In genomic region chr3:196645917-196646735, GRCh38 we compare ENCODE assay signal across 1 cellular context.
TF ChIP-seq lines count a peak whose summit lies in the region.

No MANE protein-coding gene starts in this region.

TF ChIP-seq in GM23338, 12 proteins besides CTCF, POLR2A, EP300 and RAD21:
- TF ChIP-seq EZH2 (IDR thresholded peaks at IDR 0.05; ENCODE audit: low read depth, unreplicated experiment) = no peak
- no peak for TF ChIP-seq ETS1 (IDR thresholded peaks at IDR 0.05)
- TF ChIP-seq NANOG (IDR thresholded peaks at IDR 0.05; ENCODE audit: borderline replicate concordance) = no peak
- no peak for TF ChIP-seq REST (IDR thresholded peaks at IDR 0.05; ENCODE audit: unreplicated experiment)
- no peak for TF ChIP-seq EZH2phosphoT487 (IDR thresholded peaks at IDR 0.05; ENCODE audit: unreplicated experiment)
- TF ChIP-seq POLR2AphosphoS5 (IDR thresholded peaks at IDR 0.05; ENCODE audit: low read depth) = no peak
- TF ChIP-seq ZNF331 (CRISPR knock-in tag; IDR thresholded peaks at IDR 0.05; ENCODE audit: low read depth) = no peak
- no peak for TF ChIP-seq JUNB (IDR thresholded peaks at IDR 0.05; ENCODE audit: unreplicated experiment)
